Comparison of ENCODE assay signal across 18 cellular contexts in the genomic region with DNA sequence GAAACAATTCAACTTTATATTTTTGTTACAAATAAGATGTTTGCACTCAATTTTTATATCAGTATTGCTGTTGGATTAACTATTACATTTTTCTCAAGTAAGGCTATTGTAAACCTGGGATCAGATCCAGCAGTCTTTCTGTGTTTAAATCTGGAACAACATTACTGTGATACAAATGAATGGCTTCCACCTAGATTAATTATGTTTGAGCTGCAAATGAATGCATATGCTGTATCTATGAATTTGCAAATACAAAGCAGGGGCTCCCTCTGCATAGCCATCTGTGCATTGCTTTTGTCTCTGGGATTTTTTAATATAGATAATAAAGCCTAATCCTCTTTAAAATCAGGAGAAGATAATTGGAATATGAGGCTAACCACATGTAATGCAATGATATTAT.
A peak's percentile ranks its signal among the peaks of the same experiment; 100 is the strongest.
DNase-seq lines count a peak whose midpoint lies in the region; TF ChIP-seq lines count a peak whose summit lies in the region.
"Had no signal": no experiment of that assay in that cellular context is flagged by ENCODE, and none has a peak within 500 bp of the region (broad histone marks: within the 10 kb centered on the region; RNA-seq: fewer than 3 reads in every experiment).

No MANE protein-coding gene starts in this region.

- CTCF ChIA-PET in AG04450 (lab: Charles Lee) = interaction anchor here (3.1 kb wide), 1 partner anchor 10 kb away, joined by 21 read pairs; no protein-coding TSS in a partner anchor
- CTCF ChIA-PET in activated CD4-positive, alpha-beta T cell treated with anti-CD3 and anti-CD28 coated beads, Interleukin-2, amount 10 ng/mL, durations not matched to agents 7 days and 5 days (lab: Charles Lee) = interaction anchor here (2.6 kb wide), 1 partner anchor 10 kb away, joined by 9 read pairs; no protein-coding TSS in a partner anchor

- H3K9me2 ChIP-seq in GM23248 (ENCODE audit: insufficient read depth) = no peaks in the 10 kb centered on the region

- in situ Hi-C loops in GM23248 (cut with MboI) = loop anchor here (25.0 kb wide), 1 partner anchor 853 kb away; no protein-coding TSS in a partner anchor

- no peak overlapping the region for H3K4me3 ChIP-seq in AG04450 (ENCODE audit: low read depth, low read length)
- H3K4me3 ChIP-seq in GM23248 = no peak overlapping the region
- H3K4me3 ChIP-seq in fibroblast of lung (replicated peaks in 1 of 4; ENCODE audit: control extremely low read depth in 1 of 4, insufficient read depth in 1 of 4, low read depth in 3 of 4, low read length in 4 of 4) = no peak overlapping the region

- H3K79me2 ChIP-seq in GM23248 (ENCODE audit: insufficient read depth) (no peaks in the 10 kb centered on the region), fibroblast of lung (ENCODE audit: control insufficient read depth, insufficient read depth, low read length) (no peaks in the 10 kb centered on the region)

- H3K36me3 ChIP-seq in GM23248 (ENCODE audit: low read depth) (no peaks in the 10 kb centered on the region), fibroblast of lung (ENCODE audit: control insufficient read depth, insufficient read depth, low read length) (peaks cover 2% of the 10 kb centered on the region)

- H3F3A ChIP-seq in GM23248 (ENCODE audit: insufficient read depth) = no peaks in the 10 kb centered on the region

- H3K4me1 ChIP-seq in GM23248 (ENCODE audit: insufficient read depth) (peaks cover 21% of the 10 kb centered on the region), fibroblast of lung (ENCODE audit: control insufficient read depth, extremely low read depth, insufficient read depth, low read length) (peaks cover 2% of the 10 kb centered on the region)
- H3K4me1 ChIP-seq: Caco-2 had no signal

- H3K9me3 Mint-ChIP-seq in activated CD4-positive, alpha-beta T cell treated with anti-CD3 and anti-CD28 coated beads, Interleukin-2, amount 10 ng/mL, durations not matched to agents 7 days and 5 days = peaks cover 2% of the 10 kb centered on the region

- no peak overlapping the region for H3K4me3 Mint-ChIP-seq in activated CD4-positive, alpha-beta T cell treated with anti-CD3 and anti-CD28 coated beads, Interleukin-2, amount 10 ng/mL, durations not matched to agents 7 days and 5 days
- H3K4me3 Mint-ChIP-seq: CD4-positive, CD25-positive, alpha-beta regulatory T cell had no signal

- peak; percentile 36 for TF ChIP-seq CTCF in AG04450 (IDR thresholded peaks at IDR 0.05; ENCODE audit: low read depth, low read length)
- TF ChIP-seq CTCF in fibroblast of lung (conservative IDR thresholded peaks at IDR 0.05 in 1 of 2, IDR thresholded peaks at IDR 0.05 in 1 of 2; ENCODE audit: low read depth in 1 of 2, low read length in 2 of 2) = peak in 1 of 2 donors; percentile 36

- H3K4me2 ChIP-seq in GM23248 (ENCODE audit: unreplicated experiment) = no peak overlapping the region
- no peak overlapping the region for H3K4me2 ChIP-seq in fibroblast of lung (ENCODE audit: extremely low read depth, insufficient read depth, low read length)

- H4K20me1 ChIP-seq in GM23248 (ENCODE audit: insufficient read depth) = no peaks in the 10 kb centered on the region
- H4K20me1 ChIP-seq in fibroblast of lung (ENCODE audit: control insufficient read depth, extremely low read depth, insufficient read depth, low read length) = no peaks in the 10 kb centered on the region

- H3K9me3 ChIP-seq in AG04450 (ENCODE audit: control insufficient read depth, insufficient read depth, low read length) (no peaks in the 10 kb centered on the region), GM23248 (ENCODE audit: low read depth) (no peaks in the 10 kb centered on the region), fibroblast of lung (ENCODE audit: control insufficient read depth, insufficient read depth, low read depth, low read length) (no peaks in the 10 kb centered on the region)
- H3K9me3 ChIP-seq: Caco-2 had no signal

- H3K27me3 ChIP-seq in AG04450 (ENCODE audit: control insufficient read depth, insufficient read depth, low read length) (no peaks in the 10 kb centered on the region), GM23248 (replicated peaks; ENCODE audit: insufficient read depth) (no peaks in the 10 kb centered on the region), fibroblast of lung (ENCODE audit: control insufficient read depth, insufficient read depth, low read length) (no peaks in the 10 kb centered on the region)

- H2AFZ ChIP-seq in GM23248 = 0 out of 2 replicates have a peak overlapping the region, but pooled peaks have one; percentile 7
- no peak overlapping the region for H2AFZ ChIP-seq in fibroblast of lung (ENCODE audit: low read length)

- no peaks in the 10 kb centered on the region for H3K36me3 Mint-ChIP-seq in activated CD4-positive, alpha-beta T cell treated with anti-CD3 and anti-CD28 coated beads, Interleukin-2, amount 10 ng/mL, durations not matched to agents 7 days and 5 days (ENCODE audit: low read depth)
- H3K36me3 Mint-ChIP-seq: CD4-positive, CD25-positive, alpha-beta regulatory T cell had no signal

- no peak overlapping the region for H3K27ac Mint-ChIP-seq in activated CD4-positive, alpha-beta T cell treated with anti-CD3 and anti-CD28 coated beads, Interleukin-2, amount 10 ng/mL, durations not matched to agents 7 days and 5 days
- H3K27ac Mint-ChIP-seq: CD4-positive, CD25-positive, alpha-beta regulatory T cell had no signal

- peaks cover 10% of the 10 kb centered on the region for H3K4me1 Mint-ChIP-seq in activated CD4-positive, alpha-beta T cell treated with anti-CD3 and anti-CD28 coated beads, Interleukin-2, amount 10 ng/mL, durations not matched to agents 7 days and 5 days

- H3K27me3 Mint-ChIP-seq in activated CD4-positive, alpha-beta T cell treated with anti-CD3 and anti-CD28 coated beads, Interleukin-2, amount 10 ng/mL, durations not matched to agents 7 days and 5 days = no peaks in the 10 kb centered on the region
- H3K27me3 Mint-ChIP-seq: CD4-positive, CD25-positive, alpha-beta regulatory T cell had no signal

- POLR2A ChIA-PET in AG04450 (lab: Yijun Ruan, JAX) = no interaction called here
- POLR2A ChIA-PET in activated CD4-positive, alpha-beta T cell treated with anti-CD3 and anti-CD28 coated beads, Interleukin-2, amount 10 ng/mL, durations not matched to agents 7 days and 5 days (lab: Charles Lee) = no interaction called here

- no peak for DNase-seq in AG04450 (ENCODE audit: low read depth, low spot score)
- DNase-seq in GM23248 = peak; percentile 3
- peak; percentile 76 for DNase-seq in NCI-H69 (lab: John Stamatoyannopoulos, UW)
- DNase-seq in fibroblast of lung (ENCODE audit: low read depth in 2 of 2) = peak; percentile 31 to 68
- DNase-seq in kidney glomerular epithelial cell (lab: John Stamatoyannopoulos, UW) = no peak
- no peak for DNase-seq in hippocampal formation (lab: John Stamatoyannopoulos, UW)
- DNase-seq in germinal center (ENCODE audit: low spot score) = no peak
- DNase-seq in activated CD4-positive, alpha-beta T cell treated with anti-CD3 and anti-CD28 coated beads, Interleukin-2, amount 10 ng/mL, durations not matched to agents 7 days and 5 days = no peak
- DNase-seq: ACHN; Caco-2; CD4-positive, CD25-positive, alpha-beta regulatory T cell; DMS79; GOT3; KBM-7; NCI-H1436 treated with DMSO at 0.1 percent for 48 hours; NCI-H2029 treated with DMSO at 0.1 percent for 48 hours; NCI-H510A; RPMI8226 had no signal

- H3K27ac ChIP-seq in AG04450 (ENCODE audit: low read depth, low read length) = no peak overlapping the region
- no peak overlapping the region for H3K27ac ChIP-seq in GM23248
- H3K27ac ChIP-seq in fibroblast of lung (ENCODE audit: insufficient read depth, low read length) = no peak overlapping the region

- no peak overlapping the region for H3K9ac ChIP-seq in GM23248
- H3K9ac ChIP-seq in fibroblast of lung (ENCODE audit: insufficient read depth, low read length) = no peak overlapping the region

Comparison
In these comparisons a context has a peak if more than half of its experiments do, and no peak if none do; other contexts are left out.
1. DNase-seq: peak in GM23248 (single experiment), NCI-H69 (single experiment) and fibroblast of lung (2 of 2); none in AG04450 (single experiment), kidney glomerular epithelial cell (single experiment), hippocampal formation (0 of 2), germinal center (single experiment) and activated CD4-positive, alpha-beta T cell treated with anti-CD3 and anti-CD28 coated beads, Interleukin-2, amount 10 ng/mL, durations not matched to agents 7 days and 5 days (single experiment).